ENCODE assay signal across 23 cellular contexts in genomic region chr12:95393191-95393790, GRCh38.
"Had no signal": no experiment of that assay in that cellular context is flagged by ENCODE, and none has a peak within 500 bp of the region (broad histone marks: within the 10 kb centered on the region; RNA-seq: fewer than 3 reads in every experiment).

No MANE protein-coding gene starts in this region.

- H2AFZ ChIP-seq: neural progenitor cell had no signal

- H3K4me3 ChIP-seq: breast epithelium, esophagus muscularis mucosa, lower lobe of right lung, neural progenitor cell, sigmoid colon, smooth muscle cell, stomach, suprapubic skin, tibial nerve had no signal

- H3K36me3 ChIP-seq: breast epithelium, esophagus muscularis mucosa, lower lobe of right lung, neural progenitor cell, sigmoid colon, stomach, suprapubic skin, tibial nerve had no signal

- H3K4me1 ChIP-seq: breast epithelium, lower lobe of right lung, neural progenitor cell, tibial nerve had no signal

- ATAC-seq: activated T-cell treated with anti-CD3 and anti-CD28 coated beads, Interleukin-2, amount 50 U/mL, for 72 hours; lower lobe of right lung; naive thymus-derived CD8-positive, alpha-beta T cell; stimulated activated memory B cell treated with anti-CD40 and anti-IgM and Interleukin-4, amounts not matched to agents 10 μg/mL and 1 μg/mL and 100 μg/mL, for 72 hours had no signal

- H3K4me1 Mint-ChIP-seq: activated naive CD8-positive, alpha-beta T cell treated with anti-CD3 and anti-CD28 coated beads, Interleukin-2, amount 10 ng/mL, durations not matched to agents 7 days and 5 days; central memory CD8-positive, alpha-beta T cell; naive thymus-derived CD8-positive, alpha-beta T cell; neural progenitor cell had no signal

- H3K4me2 ChIP-seq: neural progenitor cell, smooth muscle cell had no signal

- DNase-seq: activated CD4-positive, alpha-beta memory T cell treated with anti-CD3 and anti-CD28 coated beads for 36 hours; activated CD4-positive, alpha-beta T cell treated with anti-CD3 and anti-CD28 coated beads for 48 hours; activated effector memory CD4-positive, alpha-beta T cell treated with Interleukin-2 at 50 U/mL for 16 hours; activated naive CD4-positive, alpha-beta T cell treated with anti-CD3 and anti-CD28 coated beads for 36 hours; activated naive CD8-positive, alpha-beta T cell treated with anti-CD3 and anti-CD28 coated beads, Interleukin-2, amount 10 ng/mL, durations not matched to agents 7 days and 5 days; activated T-cell treated with anti-CD3 and anti-CD28 coated beads, Interleukin-2, amount 50 U/mL, for 72 hours; amniotic stem cell; effector memory CD4-positive, alpha-beta T cell; head of caudate nucleus; kidney; lower lobe of right lung; naive thymus-derived CD8-positive, alpha-beta T cell; sigmoid colon; stimulated activated CD4-positive, alpha-beta T cell treated with anti-CD3 and anti-CD28 coated beads, Interleukin-15, amount 100 ng/mL, for 24 hours; stomach had no signal

- H3K9ac ChIP-seq: neural progenitor cell had no signal

- H3K27ac Mint-ChIP-seq: activated CD4-positive, alpha-beta memory T cell treated with anti-CD3 and anti-CD28 coated beads for 36 hours; activated naive CD4-positive, alpha-beta T cell treated with anti-CD3 and anti-CD28 coated beads for 36 hours; activated naive CD8-positive, alpha-beta T cell treated with anti-CD3 and anti-CD28 coated beads, Interleukin-2, amount 10 ng/mL, durations not matched to agents 7 days and 5 days; activated T-cell treated with anti-CD3 and anti-CD28 coated beads, Interleukin-2, amount 50 U/mL, for 72 hours; naive thymus-derived CD8-positive, alpha-beta T cell; neural progenitor cell; stimulated activated memory B cell treated with anti-CD40 and anti-IgM and Interleukin-4, amounts not matched to agents 10 μg/mL and 1 μg/mL and 100 μg/mL, for 72 hours had no signal

- H3K4me3 Mint-ChIP-seq: activated CD4-positive, alpha-beta memory T cell treated with anti-CD3 and anti-CD28 coated beads for 36 hours; activated naive CD4-positive, alpha-beta T cell treated with anti-CD3 and anti-CD28 coated beads for 36 hours; activated naive CD8-positive, alpha-beta T cell treated with anti-CD3 and anti-CD28 coated beads, Interleukin-2, amount 10 ng/mL, durations not matched to agents 7 days and 5 days; activated T-cell treated with anti-CD3 and anti-CD28 coated beads, Interleukin-2, amount 50 U/mL, for 72 hours; central memory CD8-positive, alpha-beta T cell; naive thymus-derived CD8-positive, alpha-beta T cell; neural progenitor cell; stimulated activated memory B cell treated with anti-CD40 and anti-IgM and Interleukin-4, amounts not matched to agents 10 μg/mL and 1 μg/mL and 100 μg/mL, for 72 hours had no signal

- H3K36me3 Mint-ChIP-seq: neural progenitor cell; stimulated activated memory B cell treated with anti-CD40 and anti-IgM and Interleukin-4, amounts not matched to agents 10 μg/mL and 1 μg/mL and 100 μg/mL, for 72 hours had no signal

- H3K9me3 Mint-ChIP-seq: central memory CD8-positive, alpha-beta T cell had no signal

- H3K27me3 ChIP-seq: breast epithelium, esophagus muscularis mucosa, neural progenitor cell, sigmoid colon, stomach, suprapubic skin, tibial nerve had no signal

- H3K9me3 ChIP-seq: breast epithelium, esophagus muscularis mucosa, lower lobe of right lung, sigmoid colon, suprapubic skin, tibial nerve had no signal

- H3K27ac ChIP-seq: breast epithelium, esophagus muscularis mucosa, lower lobe of right lung, neural progenitor cell, sigmoid colon, stomach, suprapubic skin, tibial nerve had no signal
